10 cellular contexts compared by ENCODE assay signal in the genomic region with DNA sequence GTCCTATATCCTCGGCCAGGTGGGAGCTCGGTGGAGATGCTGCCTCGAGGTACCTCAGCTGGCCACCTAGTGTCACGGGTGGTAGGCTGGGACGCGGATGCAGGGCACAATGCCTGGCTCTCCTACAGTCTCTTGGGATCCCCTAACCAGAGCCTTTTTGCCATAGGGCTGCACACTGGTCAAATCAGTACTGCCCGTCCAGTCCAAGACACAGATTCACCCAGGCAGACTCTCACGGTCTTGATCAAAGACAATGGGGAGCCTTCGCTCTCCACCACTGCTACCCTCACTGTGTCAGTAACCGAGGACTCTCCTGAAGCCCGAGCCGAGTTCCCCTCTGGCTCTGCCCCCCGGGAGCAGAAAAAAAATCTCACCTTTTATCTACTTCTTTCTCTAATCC. TPM values are rescaled to one million over a fixed set of nuclear protein-coding genes. Genes with fewer than 3 reads are reported as not detected.
DNase-seq lines count a peak whose midpoint lies in the region; ATAC-seq and TF ChIP-seq lines count a peak whose summit lies in the region.
"Had no signal": no experiment of that assay in that cellular context is flagged by ENCODE, and none has a peak within 500 bp of the region (broad histone marks: within the 10 kb centered on the region; RNA-seq: fewer than 3 reads in every experiment).

No MANE protein-coding gene starts in this region.

- no peak overlapping the region for H4K5ac ChIP-seq in H9 (ENCODE audit: insufficient read length, low read depth, low read length)

- H3K4me1 ChIP-seq in H9 (ENCODE audit: insufficient read depth, low read length) (0 out of 2 replicates have a peak, but pooled peaks cover 2% of the 10 kb centered on the region), suprapubic skin (peaks cover 48% of the 10 kb centered on the region), foreskin keratinocyte (peaks cover 10% of the 10 kb centered on the region)

- H2BK15ac ChIP-seq in H9 (ENCODE audit: low read depth, low read length) = no peak overlapping the region

- H3K27ac Mint-ChIP-seq in H9 (no peak overlapping the region), memory B cell (no peak overlapping the region)
- H3K27ac Mint-ChIP-seq: activated naive CD8-positive, alpha-beta T cell had no signal

- in situ Hi-C loops in brain microvascular endothelial cell (cut with HindIII; ENCODE audit: low pct_ligation_motif_present, low sequenced_read_pairs) = no loop called here

- TF ChIP-seq POLR2A in suprapubic skin (IDR thresholded peaks at IDR 0.05) = no peak

- no peak overlapping the region for H2BK12ac ChIP-seq in H9 (ENCODE audit: insufficient read length, low read depth, low read length)

- H3K4me3 Mint-ChIP-seq in H9 = peak overlapping the region in 1 of 2 experiments; percentile 19; a peak in 2 of 5 replicates
- peak overlapping the region; percentile 21 for H3K4me3 Mint-ChIP-seq in memory B cell

- TF ChIP-seq EP300 in suprapubic skin (IDR thresholded peaks at IDR 0.05) = no peak

- no peak overlapping the region for H4K8ac ChIP-seq in H9 (replicated peaks; ENCODE audit: insufficient read length, low read depth, low read length)

- H3K14ac ChIP-seq in H9 (ENCODE audit: insufficient read depth, low read length) = no peak overlapping the region

- peak overlapping the region; percentile 31 for H3K4me2 ChIP-seq in H9 (ENCODE audit: insufficient read depth, insufficient read length, low read length)

- peaks cover 26 to 33% of the 10 kb centered on the region in 2 experiments for H3K4me1 Mint-ChIP-seq in H9
- peaks cover 16% of the 10 kb centered on the region for H3K4me1 Mint-ChIP-seq in memory B cell

- H2BK5ac ChIP-seq in H9 (ENCODE audit: insufficient read length, low read length) = no peak overlapping the region

- H3K56ac ChIP-seq in H9 (ENCODE audit: insufficient read length, low read depth, low read length) = no peak overlapping the region

- WGBS in H9 (ENCODE audit: extremely low coverage, insufficient read length, low lambda C conversion rate) = no CpG with 5 or more reads among the region's 13 CpGs
- 35% methylated on average over 5 of the region's 13 CpGs for WGBS in suprapubic skin

- no peak for DNase-seq in H9
- DNase-seq in brain microvascular endothelial cell = no peak
- no peak for DNase-seq in memory B cell (ENCODE audit: low spot score in 2 of 2)
- DNase-seq in suprapubic skin (ENCODE audit: low spot score in 2 of 2) = no peak
- no peak for DNase-seq in islet precursor cell
- no peak for DNase-seq in foreskin keratinocyte
- no peak for DNase-seq in NCI-H1092 (lab: John Stamatoyannopoulos, UW)
- DNase-seq: activated CD4-positive, alpha-beta T cell treated with anti-CD3 and anti-CD28 coated beads for 1 hour; glutamatergic neuron had no signal

- H3K9ac ChIP-seq in H9 (ENCODE audit: extremely low read depth, insufficient read length, low read length) = no peak overlapping the region

- ATAC-seq in memory B cell (ENCODE audit: low read depth) (no peak), foreskin keratinocyte (no peak)

- no peak overlapping the region for H3K27ac ChIP-seq in H9 (ENCODE audit: insufficient read length, low read depth, low read length)
- H3K27ac ChIP-seq in brain microvascular endothelial cell = no peak overlapping the region
- no peak overlapping the region for H3K27ac ChIP-seq in suprapubic skin
- no peak overlapping the region for H3K27ac ChIP-seq in foreskin keratinocyte

- no peak overlapping the region for H2AFZ ChIP-seq in H9 (ENCODE audit: low read length)

- H3K36me3 Mint-ChIP-seq in H9 (ENCODE audit: insufficient read depth in 1 of 3, low read depth in 3 of 3) (peaks cover 0 to 21% (median 8%) of the 10 kb centered on the region in 3 experiments; a peak in 4 of 7 replicates), memory B cell (no peaks in the 10 kb centered on the region)
- H3K36me3 Mint-ChIP-seq: activated naive CD8-positive, alpha-beta T cell had no signal

- no peak overlapping the region for H3K18ac ChIP-seq in H9 (ENCODE audit: insufficient read length, low read depth, low read length)

- H3T11ph ChIP-seq in H9 (ENCODE audit: low read length) = no peak overlapping the region

- no peak overlapping the region for H4K91ac ChIP-seq in H9 (ENCODE audit: insufficient read length, low read depth, low read length)

- no peak overlapping the region for H2AK5ac ChIP-seq in H9 (ENCODE audit: insufficient read length, low read length)

- peaks cover 0 to 23% of the 10 kb centered on the region in 2 experiments; a peak in 4 of 5 replicates for H3K9me3 Mint-ChIP-seq in H9
- H3K9me3 Mint-ChIP-seq in memory B cell = no peaks in the 10 kb centered on the region

- no peak overlapping the region for H2BK120ac ChIP-seq in H9 (ENCODE audit: low read depth, low read length, poor library complexity, severe bottlenecking)

- H2BK20ac ChIP-seq in H9 (ENCODE audit: low read depth, low read length, poor library complexity, severe bottlenecking) = no peak overlapping the region

- peaks cover 15% of the 10 kb centered on the region for H3K27me3 ChIP-seq in H9 (ENCODE audit: insufficient read depth, low read length)
- H3K27me3 ChIP-seq in brain microvascular endothelial cell (replicated peaks) = no peaks in the 10 kb centered on the region
- no peaks in the 10 kb centered on the region for H3K27me3 ChIP-seq in suprapubic skin
- H3K27me3 ChIP-seq in foreskin keratinocyte = peaks cover 6% of the 10 kb centered on the region

- no peaks in the 10 kb centered on the region for H3K79me1 ChIP-seq in H9 (ENCODE audit: insufficient read depth, low read depth, low read length, poor library complexity, severe bottlenecking)

- peaks cover 5% of the 10 kb centered on the region for H3K9me3 ChIP-seq in H9 (ENCODE audit: control insufficient read depth, low read depth, low read length)
- no peaks in the 10 kb centered on the region for H3K9me3 ChIP-seq in suprapubic skin

- H3K79me2 ChIP-seq in H9 (ENCODE audit: insufficient read depth, low read length) = no peaks in the 10 kb centered on the region

- peaks cover 33% of the 10 kb centered on the region for H3K27me3 Mint-ChIP-seq in H9 (ENCODE audit: low read depth)
- H3K27me3 Mint-ChIP-seq in memory B cell = peaks cover 25% of the 10 kb centered on the region

- no peaks in the 10 kb centered on the region for H4K20me1 ChIP-seq in H9 (ENCODE audit: control insufficient read depth, insufficient read depth, insufficient read length)

- TF ChIP-seq CTCF in H9 (conservative IDR thresholded peaks at IDR 0.05) (no peak), brain microvascular endothelial cell (IDR thresholded peaks at IDR 0.05; ENCODE audit: low read depth, low read length, missing control alignments) (no peak), suprapubic skin (IDR thresholded peaks at IDR 0.05) (no peak), foreskin keratinocyte (conservative IDR thresholded peaks at IDR 0.05) (no peak)

- peak overlapping the region; percentile 84 for H3K4me3 ChIP-seq in brain microvascular endothelial cell (ENCODE audit: low read depth, low read length)
- peak overlapping the region; percentile 80 for H3K4me3 ChIP-seq in suprapubic skin

- H3K36me3 ChIP-seq in brain microvascular endothelial cell (replicated peaks) (no peaks in the 10 kb centered on the region), suprapubic skin (no peaks in the 10 kb centered on the region)

- H3K23me2 ChIP-seq in H9 (ENCODE audit: insufficient read length, low read depth, low read length, poor library complexity, severe bottlenecking) = peaks cover 17% of the 10 kb centered on the region

- H3K4ac ChIP-seq in H9 (ENCODE audit: low read depth, low read length) = no peak overlapping the region

- no peak overlapping the region for H3K23ac ChIP-seq in H9 (ENCODE audit: insufficient read length, low read depth, low read length)

RNA-seq across cellular contexts. Expression of a gene that starts 2.0 kb away (rescaled TPM):
- total RNA-seq in H9 (2021) = 19.8 and 22.6 TPM in 2 replicates
- total RNA-seq in suprapubic skin = 10 to 100 TPM; 30.0 to 73.4 (median 60.4) TPM
- total RNA-seq in foreskin keratinocyte = 25.0 and 36.1 TPM in 2 replicates
- 22.7 and 34.5 TPM in 2 replicates for polyA plus RNA-seq in foreskin keratinocyte

RNA-seq across cellular contexts. Expression of a gene that starts 7.0 kb away (rescaled TPM):
- total RNA-seq in H9 (2021) = 4.0 and 4.3 TPM in 2 replicates
- total RNA-seq in suprapubic skin = 10 to 100 TPM in 3 of 4 donors, 1 to 10 TPM in 1; 2.7 to 30.6 (median 15.0) TPM
- 0.28 and 0.54 TPM in 2 replicates for total RNA-seq in foreskin keratinocyte
- 0.02 and 0.04 TPM in 2 replicates for polyA plus RNA-seq in foreskin keratinocyte

RNA-seq across cellular contexts. Expression of a gene that starts 11.1 kb away (rescaled TPM):
- total RNA-seq in H9 (2021) (0.57 and 0.66 TPM in 2 replicates), suprapubic skin (10 to 100 TPM in 1 of 4 donors, 1 to 10 TPM in 3; 1.6 to 10.5 (median 3.2) TPM), foreskin keratinocyte (0.42 and 1.5 TPM in 2 replicates)
- 0.18 and 0.24 TPM in 2 replicates for polyA plus RNA-seq in foreskin keratinocyte

RNA-seq across cellular contexts. Expression of a gene that starts 47.5 kb away (rescaled TPM):
- total RNA-seq in H9 (2021) (1.3 and 1.4 TPM in 2 replicates), suprapubic skin (10 to 100 TPM in 1 of 4 donors, 1 to 10 TPM in 3; 2.9 to 13.4 (median 6.6) TPM), foreskin keratinocyte (1.4 and 3.5 TPM in 2 replicates)
- polyA plus RNA-seq in foreskin keratinocyte = 0.42 and 0.66 TPM in 2 replicates

RNA-seq across cellular contexts. Expression of a gene that starts 57.0 kb away (rescaled TPM):
- total RNA-seq in H9 (2021) (2.6 and 2.7 TPM in 2 replicates), suprapubic skin (10 to 100 TPM in 1 of 4 donors, 1 to 10 TPM in 3; 3.4 to 14.3 (median 6.9) TPM), foreskin keratinocyte (1.7 and 2.7 TPM in 2 replicates)
- polyA plus RNA-seq in foreskin keratinocyte = 0.58 and 0.75 TPM in 2 replicates
